Comparison of ENCODE assay signal across 10 cellular contexts in the genomic region with DNA sequence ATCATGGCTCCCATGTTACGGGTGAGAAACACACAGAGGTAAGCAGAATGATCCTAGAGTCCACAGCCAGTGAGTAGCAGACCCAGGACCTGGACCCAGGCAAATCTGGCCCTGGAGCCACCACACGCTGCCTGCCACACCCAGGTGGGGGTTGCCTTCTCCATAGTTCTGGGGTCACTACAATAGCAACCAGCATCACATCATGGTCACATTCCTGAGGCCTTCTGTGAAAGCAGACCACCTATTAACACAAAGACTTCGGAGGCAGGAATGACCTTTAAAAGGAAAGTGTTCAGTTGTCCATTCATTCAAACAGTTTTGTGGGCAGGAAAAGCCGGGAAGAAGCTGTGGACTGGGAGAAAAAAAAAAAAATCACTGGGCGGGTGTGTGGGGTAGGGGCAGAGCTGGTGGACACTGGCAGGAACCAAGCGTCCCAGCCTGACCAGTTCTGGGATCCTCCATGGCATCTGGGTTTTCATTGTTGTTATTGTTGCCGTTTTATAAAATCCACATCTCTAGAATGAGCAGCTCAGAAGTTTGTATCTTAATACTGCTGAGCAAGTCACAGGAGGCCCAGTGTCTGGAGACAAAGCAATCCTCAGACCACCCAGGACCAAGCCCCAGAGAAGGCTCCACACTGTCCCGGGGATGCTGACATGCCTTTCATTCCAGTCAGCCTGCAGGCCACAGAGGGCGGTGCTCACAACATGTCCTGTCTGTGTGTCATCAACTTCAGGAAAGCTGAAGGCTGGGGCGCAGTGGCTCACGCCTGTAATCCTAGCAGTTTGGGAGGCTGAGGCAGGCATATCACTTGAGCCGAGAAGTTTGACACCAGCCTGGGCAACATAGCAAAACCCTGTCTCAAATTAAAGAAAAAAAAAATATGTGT.
DNase-seq lines count a peak whose midpoint lies in the region; ATAC-seq, FAIRE-seq and TF ChIP-seq lines count a peak whose summit lies in the region.
"Had no signal": no experiment of that assay in that cellular context is flagged by ENCODE, and none has a peak within 500 bp of the region (broad histone marks: within the 10 kb centered on the region; RNA-seq: fewer than 3 reads in every experiment).

No MANE protein-coding gene starts in this region.

- ATAC-seq in gastrocnemius medialis, result no peak
- ATAC-seq: psoas muscle had no signal

- DNase-seq in HFF-Myc (ENCODE audit: extremely low read depth, low read depth), result peak; percentile 12
- peak; percentile 84 for DNase-seq in astrocyte (ENCODE audit: low read depth)
- peak; percentile 86 for DNase-seq in iPS-NIHi7 (ENCODE audit: extremely low spot score)
- DNase-seq in urothelium cell line (ENCODE audit: low spot score), result peak; percentile 80
- no peak for DNase-seq in LoVo (ENCODE audit: low spot score)
- DNase-seq in immature natural killer cell, result no peak
- DNase-seq in gastrocnemius medialis, result no peak
- DNase-seq: cerebellar nuclear complex, GF-D8, psoas muscle had no signal

- H3K36me3 ChIP-seq in astrocyte (ENCODE audit: insufficient read depth, low read length), result no peaks in the 10 kb centered on the region
- no peaks in the 10 kb centered on the region for H3K36me3 ChIP-seq in gastrocnemius medialis

- H3K27ac Mint-ChIP-seq in astrocyte (ENCODE audit: unreplicated experiment) (peak overlapping the region; percentile 97), immature natural killer cell (no peak overlapping the region)

- H3K9me3 Mint-ChIP-seq in astrocyte (ENCODE audit: unreplicated experiment) (no peaks in the 10 kb centered on the region), immature natural killer cell (no peaks in the 10 kb centered on the region)

- peaks cover 14% of the 10 kb centered on the region for H3K4me1 Mint-ChIP-seq in astrocyte (ENCODE audit: low read depth, unreplicated experiment)
- no peaks in the 10 kb centered on the region for H3K4me1 Mint-ChIP-seq in immature natural killer cell

- H3K36me3 Mint-ChIP-seq in astrocyte (ENCODE audit: low read depth, unreplicated experiment) (peaks cover 25% of the 10 kb centered on the region), immature natural killer cell (peaks cover 29 to 52% (median 41%) of the 10 kb centered on the region in 3 donors)

- H3K27me3 Mint-ChIP-seq in astrocyte (ENCODE audit: low read depth, unreplicated experiment) (no peaks in the 10 kb centered on the region), immature natural killer cell (ENCODE audit: low read depth in 3 of 3) (peaks cover 0 to 2% (median 0%) of the 10 kb centered on the region in 3 donors)

- H3K4me1 ChIP-seq in astrocyte (ENCODE audit: insufficient read depth, low read length) (peaks cover 14% of the 10 kb centered on the region), gastrocnemius medialis (no peaks in the 10 kb centered on the region)
- H3K4me1 ChIP-seq: psoas muscle had no signal

- no peak for TF ChIP-seq POLR2A in gastrocnemius medialis (IDR thresholded peaks at IDR 0.05)

- peak overlapping the region; percentile 60 for H3K4me2 ChIP-seq in astrocyte (ENCODE audit: low read length)

- FAIRE-seq in astrocyte (lab: Jason Lieb, UNC) (peak; percentile 89), urothelium cell line (lab: Jason Lieb, UNC) (no peak)

- no peaks in the 10 kb centered on the region for H3K9me3 ChIP-seq in astrocyte (ENCODE audit: insufficient read depth, low read depth, low read length)
- no peaks in the 10 kb centered on the region for H3K9me3 ChIP-seq in gastrocnemius medialis
- H3K9me3 ChIP-seq: psoas muscle had no signal

- intact Hi-C loops in gastrocnemius medialis (cut with DNase I; ENCODE audit: low total_unique reads), result no loop called here

- no peak for TF ChIP-seq CTCF in HFF-Myc (IDR thresholded peaks at IDR 0.05; ENCODE audit: low read depth, low read length, missing control alignments)
- no peak for TF ChIP-seq CTCF in astrocyte (IDR thresholded peaks at IDR 0.05; ENCODE audit: insufficient read depth, low read depth, low read length)
- no peak for TF ChIP-seq CTCF in gastrocnemius medialis (IDR thresholded peaks at IDR 0.05 in 4 of 5, conservative IDR thresholded peaks at IDR 0.05 in 1 of 5)

- no peaks in the 10 kb centered on the region for H3K79me2 ChIP-seq in astrocyte (ENCODE audit: insufficient read depth, low read length)

- in situ Hi-C loops in gastrocnemius medialis (cut with MboI; ENCODE audit: low sequenced_read_pairs in 4 of 4), result no loop called here

- peak overlapping the region; percentile 36 for H2AFZ ChIP-seq in astrocyte (ENCODE audit: low read depth, low read length)

- no peak overlapping the region for H3K4me3 ChIP-seq in HFF-Myc (replicated peaks; ENCODE audit: low read depth, low read length)
- H3K4me3 ChIP-seq in astrocyte (ENCODE audit: insufficient read depth, low read depth, low read length), result no peak overlapping the region
- H3K4me3 ChIP-seq in gastrocnemius medialis, result no peak overlapping the region
- H3K4me3 ChIP-seq: psoas muscle had no signal

- peak overlapping the region; percentile 71 for H3K9ac ChIP-seq in astrocyte (ENCODE audit: low read length)

- H3K4me3 Mint-ChIP-seq in astrocyte (ENCODE audit: unreplicated experiment) (no peak overlapping the region), immature natural killer cell (no peak overlapping the region)

- H3K27ac ChIP-seq in astrocyte (ENCODE audit: low read depth, low read length) (peak overlapping the region; percentile 74), gastrocnemius medialis (no peak overlapping the region)
- H3K27ac ChIP-seq: psoas muscle had no signal

- H3K27me3 ChIP-seq in astrocyte (ENCODE audit: insufficient read depth, low read length) (no peaks in the 10 kb centered on the region), gastrocnemius medialis (no peaks in the 10 kb centered on the region)

- H4K20me1 ChIP-seq in astrocyte (ENCODE audit: insufficient read depth, low read length), result no peaks in the 10 kb centered on the region

Comparison
In these comparisons a context has a peak if more than half of its experiments do, and no peak if none do; other contexts are left out.
1. DNase-seq: peak in HFF-Myc (single experiment), astrocyte (single experiment), iPS-NIHi7 (single experiment) and urothelium cell line (single experiment); none in LoVo (single experiment), immature natural killer cell (0 of 3) and gastrocnemius medialis (0 of 2).